25 cellular contexts compared by ENCODE assay signal in genomic region chr6:17812311-17812710, GRCh38.
"Had no signal": no experiment of that assay in that cellular context is flagged by ENCODE, and none has a peak within 500 bp of the region (broad histone marks: within the 10 kb centered on the region; RNA-seq: fewer than 3 reads in every experiment).

No MANE protein-coding gene starts in this region.

- H3K27me3 ChIP-seq: colonic mucosa, esophagus muscularis mucosa, foreskin keratinocyte, gastroesophageal sphincter, heart left ventricle, hepatocyte, left lung had no signal

- FAIRE-seq: endometrium, endothelial cell of umbilical vein, frontal cortex had no signal

- H3K36me3 ChIP-seq: colonic mucosa had no signal

- DNase-seq: colonic mucosa; cortex of kidney; effector CD8-positive, alpha-beta T cell; effector memory CD8-positive, alpha-beta T cell; endodermal cell; foreskin keratinocyte; heart left ventricle; hypothalamus; immature natural killer cell; islet precursor cell; left cardiac atrium; left lung; left ventricle myocardium superior; lower lobe of right lung; mesenchymal stem cell; mucosa of descending colon; naive B cell had no signal

- H3K4me3 ChIP-seq: colonic mucosa, esophagus muscularis mucosa, gastroesophageal sphincter, heart left ventricle, hepatocyte, left lung, lower lobe of right lung, mucosa of descending colon had no signal

- H3K27me3 Mint-ChIP-seq: dendritic cell treated with granulocyte-macrophage colony-stimulating factor and Interleukin-4, amounts not matched to agents 40 ng/mL and 50 ng/mL, for 4 days; naive B cell had no signal

- H3K9me3 ChIP-seq: colonic mucosa, esophagus muscularis mucosa, gastroesophageal sphincter, heart left ventricle, lower lobe of right lung, mucosa of descending colon had no signal

- H3K4me2 ChIP-seq: hepatocyte had no signal

- H3K4me1 ChIP-seq: colonic mucosa, esophagus muscularis mucosa, foreskin keratinocyte, gastroesophageal sphincter, heart left ventricle, left lung, lower lobe of right lung had no signal

- H3K4me1 Mint-ChIP-seq: immature natural killer cell had no signal

- H3K79me2 ChIP-seq: hepatocyte had no signal

- H3K27ac Mint-ChIP-seq: dendritic cell treated with granulocyte-macrophage colony-stimulating factor and Interleukin-4, amounts not matched to agents 40 ng/mL and 50 ng/mL, for 4 days; effector memory CD8-positive, alpha-beta T cell; endodermal cell; immature natural killer cell; mesothelial cell of epicardium; naive B cell had no signal

- ATAC-seq: effector memory CD8-positive, alpha-beta T cell; foreskin keratinocyte; gastroesophageal sphincter; heart left ventricle; left cardiac atrium; left lung; left ventricle myocardium superior; lower lobe of right lung; mucosa of descending colon had no signal

- H3K27ac ChIP-seq: colonic mucosa, esophagus muscularis mucosa, foreskin keratinocyte, gastroesophageal sphincter, heart left ventricle, hepatocyte, left lung, lower lobe of right lung had no signal

- H3K4me3 Mint-ChIP-seq: dendritic cell treated with granulocyte-macrophage colony-stimulating factor and Interleukin-4, amounts not matched to agents 40 ng/mL and 50 ng/mL, for 4 days; effector memory CD8-positive, alpha-beta T cell; endodermal cell; immature natural killer cell; mesothelial cell of epicardium; naive B cell had no signal

- H2AFZ ChIP-seq: hepatocyte had no signal
